Comparison of ENCODE assay signal across 24 cellular contexts in genomic region chr13:39887424-39887823, GRCh38.
"Had no signal": no experiment of that assay in that cellular context is flagged by ENCODE, and none has a peak within 500 bp of the region (broad histone marks: within the 10 kb centered on the region; RNA-seq: fewer than 3 reads in every experiment).

No MANE protein-coding gene starts in this region.

- ATAC-seq: naive thymus-derived CD4-positive, alpha-beta T cell; right lobe of liver; T-helper 17 cell had no signal

- H3K4me3 Mint-ChIP-seq: activated CD4-positive, alpha-beta memory T cell treated with anti-CD3 and anti-CD28 coated beads, Interleukin-2, amount 10 ng/mL, durations not matched to agents 7 days and 5 days; activated CD4-positive, alpha-beta T cell treated with anti-CD3 and anti-CD28 coated beads, Interleukin-2, amount 10 ng/mL, durations not matched to agents 24 days and 14 days; activated T-cell treated with anti-CD3 and anti-CD28 coated beads, Interleukin-2, amount 50 U/mL, for 24 hours; mesothelial cell of epicardium; naive thymus-derived CD4-positive, alpha-beta T cell; stimulated activated naive CD8-positive, alpha-beta T cell treated with anti-CD3 and anti-CD28 coated beads, Interleukin-15, Interleukin-2, amounts not matched to agents 100 ng/mL and 50 ng/mL, for 24 hours; T-helper 17 cell had no signal

- H3K27me3 ChIP-seq: hepatocyte, ovary, right lobe of liver had no signal

- H3K4me1 ChIP-seq: right lobe of liver had no signal

- H3K36me3 ChIP-seq: left ventricle myocardium inferior, ovary, right lobe of liver, thoracic aorta had no signal

- H3K27ac ChIP-seq: hepatocyte, left ventricle myocardium inferior, ovary, right lobe of liver, thoracic aorta had no signal

- H3K27me3 Mint-ChIP-seq: activated CD4-positive, alpha-beta memory T cell treated with anti-CD3 and anti-CD28 coated beads, Interleukin-2, amount 10 ng/mL, durations not matched to agents 7 days and 5 days; activated CD4-positive, alpha-beta T cell treated with anti-CD3 and anti-CD28 coated beads, Interleukin-2, amount 10 ng/mL, durations not matched to agents 24 days and 14 days; activated T-cell treated with anti-CD3 and anti-CD28 coated beads, Interleukin-2, amount 50 U/mL, for 24 hours; naive thymus-derived CD4-positive, alpha-beta T cell; stimulated activated naive CD8-positive, alpha-beta T cell treated with anti-CD3 and anti-CD28 coated beads, Interleukin-15, Interleukin-2, amounts not matched to agents 100 ng/mL and 50 ng/mL, for 24 hours; T-helper 17 cell had no signal

- H3K4me1 Mint-ChIP-seq: mesothelial cell of epicardium had no signal

- H3K4me3 ChIP-seq: hepatocyte, left ventricle myocardium inferior, ovary, right lobe of liver, thoracic aorta had no signal

- DNase-seq: activated CD4-positive, alpha-beta memory T cell treated with anti-CD3 and anti-CD28 coated beads, Interleukin-2, amount 10 ng/mL, durations not matched to agents 7 days and 5 days; activated CD4-positive, alpha-beta T cell treated with anti-CD3 and anti-CD28 coated beads, Interleukin-2, amount 10 ng/mL, durations not matched to agents 24 days and 14 days; activated CD4-positive, CD25-positive, alpha-beta regulatory T cell treated with anti-CD3 and anti-CD28 coated beads, Interleukin-2, amount 50 U/mL, for 72 hours; activated CD8-positive, alpha-beta memory T cell treated with anti-CD3 and anti-CD28 coated beads, Interleukin-2, amount 50 U/mL, for 48 hours; activated gamma-delta T cell; activated naive CD4-positive, alpha-beta T cell treated with anti-CD3 and anti-CD28 coated beads, Interleukin-2, amount 50 U/mL, for 16 hours; activated T-cell treated with anti-CD3 and anti-CD28 coated beads, Interleukin-2, amount 50 U/mL, for 24 hours; amygdala; caudate nucleus; cortex of kidney; islet precursor cell; left ventricle myocardium inferior; naive thymus-derived CD4-positive, alpha-beta T cell; ovary; right lobe of liver; stimulated activated CD4-positive, alpha-beta T cell treated with anti-CD3 and anti-CD28 coated beads, Interleukin-2, amount 100 ng/mL, for 48 hours; T-helper 17 cell; T1000; trophoblast cell had no signal

- H3K27ac Mint-ChIP-seq: activated CD4-positive, alpha-beta memory T cell treated with anti-CD3 and anti-CD28 coated beads, Interleukin-2, amount 10 ng/mL, durations not matched to agents 7 days and 5 days; activated CD4-positive, alpha-beta T cell treated with anti-CD3 and anti-CD28 coated beads, Interleukin-2, amount 10 ng/mL, durations not matched to agents 24 days and 14 days; activated T-cell treated with anti-CD3 and anti-CD28 coated beads, Interleukin-2, amount 50 U/mL, for 24 hours; mesothelial cell of epicardium; naive thymus-derived CD4-positive, alpha-beta T cell; progenitor cell of endocrine pancreas; stimulated activated naive CD8-positive, alpha-beta T cell treated with anti-CD3 and anti-CD28 coated beads, Interleukin-15, Interleukin-2, amounts not matched to agents 100 ng/mL and 50 ng/mL, for 24 hours; T-helper 17 cell had no signal
